ENCODE assay signal across 1 cellular context in genomic region chr12:121371404-121371803, GRCh38.
TF ChIP-seq lines count a peak whose summit lies in the region.

No MANE protein-coding gene starts in this region.

TF ChIP-seq in HepG2, 621 proteins besides CTCF, POLR2A, EP300 and RAD21 (continued from another document and continues in another):
- TF ChIP-seq TFDP2 (CRISPR knock-in tag; IDR thresholded peaks at IDR 0.05): no peak
- TF ChIP-seq MYC (CRISPR knock-in tag; IDR thresholded peaks at IDR 0.05; ENCODE audit: borderline replicate concordance): no peak
- no peak for TF ChIP-seq SIX4 (CRISPR knock-in tag; IDR thresholded peaks at IDR 0.05)
- TF ChIP-seq RFXANK (CRISPR knock-in tag; IDR thresholded peaks at IDR 0.05): no peak
- no peak for TF ChIP-seq ZNF383 (CRISPR knock-in tag; IDR thresholded peaks at IDR 0.05; ENCODE audit: borderline replicate concordance)
- peak; percentile 56 for TF ChIP-seq NR2F2 (IDR thresholded peaks at IDR 0.05; ENCODE audit: borderline replicate concordance, low read depth)
- TF ChIP-seq ZNF275 (CRISPR knock-in tag; IDR thresholded peaks at IDR 0.05; ENCODE audit: borderline replicate concordance): no peak
- TF ChIP-seq ARNT (IDR thresholded peaks at IDR 0.05): no peak
- no peak for TF ChIP-seq ZNF225 (CRISPR knock-in tag; IDR thresholded peaks at IDR 0.05)
- TF ChIP-seq ZNF281 (CRISPR knock-in tag; IDR thresholded peaks at IDR 0.05; ENCODE audit: borderline replicate concordance): no peak
- no peak for TF ChIP-seq ZNF280D (CRISPR knock-in tag; IDR thresholded peaks at IDR 0.05)
- no peak for TF ChIP-seq ZNF788 (CRISPR knock-in tag; IDR thresholded peaks at IDR 0.05; ENCODE audit: borderline replicate concordance)
- peak; percentile 46 for TF ChIP-seq HNF4A (CRISPR knock-in tag; IDR thresholded peaks at IDR 0.05)
- TF ChIP-seq ZSCAN20 (CRISPR knock-in tag; IDR thresholded peaks at IDR 0.05; ENCODE audit: borderline replicate concordance): no peak
- TF ChIP-seq ZNF260 (CRISPR knock-in tag; IDR thresholded peaks at IDR 0.05; ENCODE audit: borderline replicate concordance, low read depth): no peak
- no peak for TF ChIP-seq TBL1XR1 (IDR thresholded peaks at IDR 0.05; ENCODE audit: borderline replicate concordance, low read length, partially characterized antibody)
- no peak for TF ChIP-seq TBX2 (CRISPR knock-in tag; IDR thresholded peaks at IDR 0.05; ENCODE audit: borderline replicate concordance)
- peak; percentile 38; the same call in 1 of the 2 replicates for TF ChIP-seq FOSL2 (CRISPR knock-in tag; IDR thresholded peaks at IDR 0.05)
- no peak for TF ChIP-seq MAX (IDR thresholded peaks at IDR 0.05)
- no peak for TF ChIP-seq FOXP1 (IDR thresholded peaks at IDR 0.05)
- TF ChIP-seq FOXP1 (CRISPR knock-in tag; IDR thresholded peaks at IDR 0.05): no peak
- no peak for TF ChIP-seq XRCC5 (optimal IDR thresholded peaks at IDR 0.05; ENCODE audit: low read length)
- TF ChIP-seq KDM1A (CRISPR knock-in tag; IDR thresholded peaks at IDR 0.05): no peak
- no peak for TF ChIP-seq TAF1 (CRISPR knock-in tag; IDR thresholded peaks at IDR 0.05)
- TF ChIP-seq SRF (IDR thresholded peaks at IDR 0.05; ENCODE audit: low read depth, low read length): no peak
- no peak for TF ChIP-seq SP140L (CRISPR knock-in tag; IDR thresholded peaks at IDR 0.05; ENCODE audit: borderline replicate concordance)
- TF ChIP-seq ZNF430 (CRISPR knock-in tag; IDR thresholded peaks at IDR 0.05): no peak
- no peak for TF ChIP-seq CEBPZ (IDR thresholded peaks at IDR 0.05; ENCODE audit: low read length)
- TF ChIP-seq ETV5 (CRISPR knock-in tag; IDR thresholded peaks at IDR 0.05; ENCODE audit: borderline replicate concordance): no peak
- no peak for TF ChIP-seq ZBTB25 (CRISPR knock-in tag; IDR thresholded peaks at IDR 0.05)
- TF ChIP-seq PHF21A (CRISPR knock-in tag; IDR thresholded peaks at IDR 0.05): no peak
- TF ChIP-seq FOXM1 (CRISPR knock-in tag; IDR thresholded peaks at IDR 0.05): no peak
- TF ChIP-seq NFIC (IDR thresholded peaks at IDR 0.05; ENCODE audit: low read length): no peak
- TF ChIP-seq GATAD2A (CRISPR knock-in tag; IDR thresholded peaks at IDR 0.05): 0 out of 2 replicates have a peak, but pooled peaks have one; percentile 21
- TF ChIP-seq HDAC1 (CRISPR knock-in tag; IDR thresholded peaks at IDR 0.05): 0 out of 2 replicates have a peak, but pooled peaks have one; percentile 25
- no peak for TF ChIP-seq RNF2 (conservative IDR thresholded peaks at IDR 0.05; ENCODE audit: low read depth)
- no peak for TF ChIP-seq BCLAF1 (IDR thresholded peaks at IDR 0.05)
- TF ChIP-seq NKX3-1 (CRISPR knock-in tag; IDR thresholded peaks at IDR 0.05): no peak
- TF ChIP-seq PRMT3 (CRISPR knock-in tag; IDR thresholded peaks at IDR 0.05; ENCODE audit: borderline replicate concordance, low read depth): no peak
- TF ChIP-seq TARDBP (CRISPR knock-in tag; IDR thresholded peaks at IDR 0.05): no peak
- TF ChIP-seq POGK (CRISPR knock-in tag; conservative IDR thresholded peaks at IDR 0.05): no peak
- peak; percentile 44; the same call in 1 of the 2 replicates for TF ChIP-seq THRA (CRISPR knock-in tag; IDR thresholded peaks at IDR 0.05; ENCODE audit: borderline replicate concordance)
- no peak for TF ChIP-seq SAFB2 (CRISPR knock-in tag; IDR thresholded peaks at IDR 0.05; ENCODE audit: borderline replicate concordance, low read depth)
- no peak for TF ChIP-seq NFKBIZ (CRISPR knock-in tag; IDR thresholded peaks at IDR 0.05)
- no peak for TF ChIP-seq ZNF850 (CRISPR knock-in tag; conservative IDR thresholded peaks at IDR 0.05)
- no peak for TF ChIP-seq GABPB1 (CRISPR knock-in tag; IDR thresholded peaks at IDR 0.05)
